Comparison of ENCODE assay signal across 13 cellular contexts in genomic region chr3:188950006-188950405, GRCh38.
DNase-seq lines count a peak whose midpoint lies in the region; ATAC-seq and TF ChIP-seq lines count a peak whose summit lies in the region.
"Had no signal": no experiment of that assay in that cellular context is flagged by ENCODE, and none has a peak within 500 bp of the region (broad histone marks: within the 10 kb centered on the region; RNA-seq: fewer than 3 reads in every experiment).

No MANE protein-coding gene starts in this region.

- H3K27me3 ChIP-seq in Peyer's patch = no peaks in the 10 kb centered on the region
- H3K27me3 ChIP-seq in GM23338 (ENCODE audit: insufficient read depth) = no peaks in the 10 kb centered on the region

- H3F3A ChIP-seq in GM23338 (replicated peaks; ENCODE audit: low read depth) = no peaks in the 10 kb centered on the region

- no peak for TF ChIP-seq CTCF in CD14-positive monocyte (IDR thresholded peaks at IDR 0.05)
- no peak for TF ChIP-seq CTCF in Peyer's patch (IDR thresholded peaks at IDR 0.05)
- TF ChIP-seq CTCF in fibroblast of villous mesenchyme (IDR thresholded peaks at IDR 0.05; ENCODE audit: insufficient read depth, low read depth, low read length) = no peak
- no peak for TF ChIP-seq CTCF in GM23338 (conservative IDR thresholded peaks at IDR 0.05; ENCODE audit: low read depth in 2 of 2)

- ATAC-seq in GM23338 (no peak), HG03135 (IDR thresholded peaks at IDR 0.05; ENCODE audit: unreplicated experiment) (no peak)

- H3K4me1 Mint-ChIP-seq in CD14-positive monocyte (peaks cover 87% of the 10 kb centered on the region), GM23338 (peaks cover 19% of the 10 kb centered on the region)
- H3K4me1 Mint-ChIP-seq: CD8-positive, alpha-beta memory T cell had no signal

- H3K4me3 ChIP-seq in Peyer's patch = peak overlapping the region in 1 of 4 donors; percentile 0
- no peak overlapping the region for H3K4me3 ChIP-seq in fibroblast of villous mesenchyme (ENCODE audit: low read depth, low read length)
- H3K4me3 ChIP-seq in skin epidermis = no peak overlapping the region
- H3K4me3 ChIP-seq in GM23338 = no peak overlapping the region

- peak overlapping the region; percentile 98 to 100 (median 99) for H3K27ac Mint-ChIP-seq in CD14-positive monocyte
- no peak overlapping the region for H3K27ac Mint-ChIP-seq in GM23338
- H3K27ac Mint-ChIP-seq: activated naive CD4-positive, alpha-beta T cell treated with anti-CD3 and anti-CD28 coated beads, Interleukin-2, amount 10 ng/mL, durations not matched to agents 7 days and 5 days had no signal

- no peaks in the 10 kb centered on the region for H3K9me3 Mint-ChIP-seq in CD14-positive monocyte
- no peaks in the 10 kb centered on the region for H3K9me3 Mint-ChIP-seq in GM23338
- H3K9me3 Mint-ChIP-seq: activated naive CD4-positive, alpha-beta T cell treated with anti-CD3 and anti-CD28 coated beads, Interleukin-2, amount 10 ng/mL, durations not matched to agents 7 days and 5 days; CD8-positive, alpha-beta memory T cell had no signal

- peaks cover 0 to 2% (median 0%) of the 10 kb centered on the region in 3 donors for H3K27me3 Mint-ChIP-seq in CD14-positive monocyte (ENCODE audit: low read depth in 3 of 3)
- H3K27me3 Mint-ChIP-seq in GM23338 (ENCODE audit: insufficient read depth, low read depth, poor library complexity) = peaks cover 5% of the 10 kb centered on the region

- no peaks in the 10 kb centered on the region; the same call in 1 of the 2 replicates for H3K9me2 ChIP-seq in GM23338 (ENCODE audit: insufficient read depth)

- no peak for DNase-seq in CD14-positive monocyte (ENCODE audit: low spot score)
- DNase-seq in Peyer's patch = no peak
- peak; percentile 41 for DNase-seq in fibroblast of villous mesenchyme (ENCODE audit: low read depth)
- no peak for DNase-seq in C1 segment of cervical spinal cord (lab: John Stamatoyannopoulos, UW)
- no peak for DNase-seq in GM23338 (ENCODE audit: low spot score)
- DNase-seq in ecto neural progenitor cell (ENCODE audit: low spot score) = no peak
- DNase-seq: activated CD4-positive, alpha-beta T cell treated with anti-CD3 and anti-CD28 coated beads, Interleukin-2, amount 50 U/mL, for 4 hours; activated naive CD4-positive, alpha-beta T cell treated with anti-CD3 and anti-CD28 coated beads, Interleukin-2, amount 10 ng/mL, durations not matched to agents 7 days and 5 days; CD8-positive, alpha-beta memory T cell; effector CD8-positive, alpha-beta T cell; retina had no signal

- H3K4me3 Mint-ChIP-seq in CD14-positive monocyte (peak overlapping the region in 1 of 2 donors; percentile 57), GM23338 (no peak overlapping the region)
- H3K4me3 Mint-ChIP-seq: activated naive CD4-positive, alpha-beta T cell treated with anti-CD3 and anti-CD28 coated beads, Interleukin-2, amount 10 ng/mL, durations not matched to agents 7 days and 5 days; CD8-positive, alpha-beta memory T cell had no signal

- no peaks in the 10 kb centered on the region for H4K20me1 ChIP-seq in GM23338 (replicated peaks; ENCODE audit: insufficient read depth)

- H3K36me3 ChIP-seq in Peyer's patch (no peaks in the 10 kb centered on the region), GM23338 (ENCODE audit: insufficient read depth) (no peaks in the 10 kb centered on the region)

- peaks cover 4 to 7% of the 10 kb centered on the region in 2 donors for H3K36me3 Mint-ChIP-seq in CD14-positive monocyte
- H3K36me3 Mint-ChIP-seq in GM23338 (ENCODE audit: low read depth) = peaks cover 2% of the 10 kb centered on the region; the same call in 1 of the 3 replicates
- H3K36me3 Mint-ChIP-seq: activated naive CD4-positive, alpha-beta T cell treated with anti-CD3 and anti-CD28 coated beads, Interleukin-2, amount 10 ng/mL, durations not matched to agents 7 days and 5 days had no signal

- no peak for TF ChIP-seq POLR2A in Peyer's patch (IDR thresholded peaks at IDR 0.05)

- no peak overlapping the region for H3K4me2 ChIP-seq in GM23338

- peak overlapping the region; percentile 38 to 90 (median 84) for H3K27ac ChIP-seq in Peyer's patch
- peak overlapping the region in 13 of 21 experiments; percentile 1 to 95 (median 76) for H3K27ac ChIP-seq in skin epidermis
- no peak overlapping the region for H3K27ac ChIP-seq in GM23338 (ENCODE audit: low read depth)

- intact Hi-C loops in CD14-positive monocyte (cut with micrococcal nuclease) = loop anchor here (5.0 to 10.0 kb wide), 4 partner anchors 245 to 653 kb away; no protein-coding TSS in a partner anchor

- H3K9me3 ChIP-seq in Peyer's patch = peaks cover 0 to 4% (median 0%) of the 10 kb centered on the region in 4 donors

- H3K4me1 ChIP-seq in Peyer's patch (peaks cover 0 to 37% (median 8%) of the 10 kb centered on the region in 4 donors), GM23338 (ENCODE audit: insufficient read depth) (peaks cover 14% of the 10 kb centered on the region)

- H3K79me2 ChIP-seq in GM23338 (replicated peaks; ENCODE audit: insufficient read depth) = no peaks in the 10 kb centered on the region

- no peak overlapping the region for H2AFZ ChIP-seq in GM23338

TF ChIP-seq in GM23338, 12 proteins besides CTCF, POLR2A, EP300 and RAD21 (continues in another document):
- TF ChIP-seq NANOG (IDR thresholded peaks at IDR 0.05; ENCODE audit: borderline replicate concordance) (no peak), ZNF114 (CRISPR knock-in tag; IDR thresholded peaks at IDR 0.05) (no peak), ZNF331 (CRISPR knock-in tag; IDR thresholded peaks at IDR 0.05; ENCODE audit: low read depth) (no peak), POLR2AphosphoS5 (IDR thresholded peaks at IDR 0.05; ENCODE audit: low read depth) (no peak), ETS1 (IDR thresholded peaks at IDR 0.05) (no peak), STAT1 (IDR thresholded peaks at IDR 0.05; ENCODE audit: unreplicated experiment) (no peak), JUNB (IDR thresholded peaks at IDR 0.05; ENCODE audit: unreplicated experiment) (no peak), EZH2 (IDR thresholded peaks at IDR 0.05; ENCODE audit: low read depth, unreplicated experiment) (no peak), REST (IDR thresholded peaks at IDR 0.05; ENCODE audit: unreplicated experiment) (no peak), EZH2phosphoT487 (IDR thresholded peaks at IDR 0.05; ENCODE audit: unreplicated experiment) (no peak), CREB1 (CRISPR knock-in tag; IDR thresholded peaks at IDR 0.05; ENCODE audit: low read depth) (no peak)
